30 cellular contexts compared by ENCODE assay signal in genomic region chr1:168288311-168289052, GRCh38. TPM values are rescaled to one million over a fixed set of nuclear protein-coding genes. Genes with fewer than 3 reads are reported as not detected.
DNase-seq lines count a peak whose midpoint lies in the region; ATAC-seq, FAIRE-seq and TF ChIP-seq lines count a peak whose summit lies in the region.
"Had no signal": no experiment of that assay in that cellular context is flagged by ENCODE, and none has a peak within 500 bp of the region (broad histone marks: within the 10 kb centered on the region; RNA-seq: fewer than 3 reads in every experiment).

No MANE protein-coding gene starts in this region.

- no peak overlapping the region for H3K9ac ChIP-seq in adipocyte (ENCODE audit: low read length)
- H3K9ac ChIP-seq: BLaER1 treated with 17β-estradiol and CSF1 and Interleukin-3, amounts not matched to agents 10 nM and 100 nM had no signal

- FAIRE-seq in frontal cortex (lab: Jason Lieb, UNC), result no peak
- FAIRE-seq: endometrium, GM12891 had no signal

- H3K9me3 ChIP-seq in adipocyte (ENCODE audit: control insufficient read depth, low read length), result no peaks in the 10 kb centered on the region
- H3K9me3 ChIP-seq: BLaER1 treated with 17β-estradiol and CSF1 and Interleukin-3, amounts not matched to agents 10 nM and 100 nM; gastrocnemius medialis; right lobe of liver; suprapubic skin had no signal

- H3K4me3 ChIP-seq in adipocyte (ENCODE audit: low read length) (no peak overlapping the region), epithelial cell of esophagus (ENCODE audit: low read length) (no peak overlapping the region)
- H3K4me3 ChIP-seq: BLaER1 treated with 17β-estradiol and CSF1 and Interleukin-3, amounts not matched to agents 10 nM and 100 nM; gastrocnemius medialis; right lobe of liver; suprapubic skin had no signal

- H3K36me3 ChIP-seq in adipocyte (ENCODE audit: control insufficient read depth, insufficient read depth, low read length, severe bottlenecking), result no peaks in the 10 kb centered on the region
- H3K36me3 ChIP-seq: gastrocnemius medialis, right lobe of liver, suprapubic skin had no signal

- ATAC-seq in GM21723 (IDR thresholded peaks at IDR 0.05; ENCODE audit: unreplicated experiment) (no peak), HG02970 (IDR thresholded peaks at IDR 0.05; ENCODE audit: low FRiP score, unreplicated experiment) (no peak)
- ATAC-seq: activated CD4-positive, CD25-positive, alpha-beta regulatory T cell treated with anti-CD3 and anti-CD28 coated beads, Interleukin-2, amount 50 U/mL, for 24 hours; gastrocnemius medialis; left lobe of liver; right lobe of liver had no signal

- DNase-seq in HCEC 1CT, result peak; percentile 31
- DNase-seq in adipocyte (ENCODE audit: low read depth), result peak; percentile 59
- DNase-seq in epithelial cell of esophagus (ENCODE audit: low read depth), result peak; percentile 65
- DNase-seq in iris pigment epithelial cell (ENCODE audit: low read depth), result peak; percentile 69
- no peak for DNase-seq in DMS114 treated with DMSO at 0.1 percent for 48 hours (lab: John Stamatoyannopoulos, UW; ENCODE audit: unreplicated experiment)
- DNase-seq in frontal cortex (ENCODE audit: low spot score in 2 of 2), result no peak
- DNase-seq: activated CD4-positive, alpha-beta memory T cell treated with anti-CD3 and anti-CD28 coated beads for 36 hours; activated CD8-positive, alpha-beta memory T cell treated with anti-CD3 and anti-CD28 coated beads, Interleukin-2, amount 50 U/mL, for 48 hours; activated naive CD4-positive, alpha-beta T cell treated with anti-CD3 and anti-CD28 coated beads, Interleukin-2, amount 10 ng/mL, durations not matched to agents 7 days and 5 days; Calu3; central memory CD4-positive, alpha-beta T cell; dermis blood vessel endothelial cell; gastrocnemius medialis; hippocampal formation; Kasumi-1; mesendoderm; NCI-H1105 treated with DMSO at 0.1 percent for 48 hours; NCI-H2029; NCI-H2227 treated with DMSO at 0.1 percent for 48 hours; NCI-H69; right lobe of liver; stimulated activated naive CD4-positive, alpha-beta T cell had no signal

- no peak for TF ChIP-seq CTCF in epithelial cell of esophagus (IDR thresholded peaks at IDR 0.05; ENCODE audit: insufficient read depth, low read depth, low read length, missing control alignments)

- H3K4me1 ChIP-seq in adipocyte (ENCODE audit: control insufficient read depth, insufficient read depth, low read length), result no peaks in the 10 kb centered on the region
- H3K4me1 ChIP-seq: gastrocnemius medialis, right lobe of liver had no signal

- H3K27me3 ChIP-seq in adipocyte (replicated peaks; ENCODE audit: control insufficient read depth, insufficient read depth, low read length), result no peaks in the 10 kb centered on the region
- H3K27me3 ChIP-seq: BLaER1 treated with 17β-estradiol and CSF1 and Interleukin-3, amounts not matched to agents 10 nM and 100 nM; gastrocnemius medialis; right lobe of liver; suprapubic skin had no signal

RNA-seq across cellular contexts. Expression of gene TBX19, which starts 7.8 kb away (rescaled TPM):
- 0.41 TPM for total RNA-seq in frontal cortex

Comparison
In these comparisons a context has a peak if more than half of its experiments do, and no peak if none do; other contexts are left out.
1. DNase-seq: peak in HCEC 1CT (single experiment), adipocyte (single experiment), epithelial cell of esophagus (single experiment) and iris pigment epithelial cell (single experiment); none in DMS114 treated with DMSO at 0.1 percent for 48 hours (single experiment) and frontal cortex (0 of 2).